ENCODE assay signal across 8 cellular contexts in genomic region chr6:10478187-10479040, GRCh38. TPM values are rescaled to one million over a fixed set of nuclear protein-coding genes. Genes with fewer than 3 reads are reported as not detected.
A peak's percentile ranks its signal among the peaks of the same experiment; 100 is the strongest.
DNase-seq lines count a peak whose midpoint lies in the region; ATAC-seq, FAIRE-seq and TF ChIP-seq lines count a peak whose summit lies in the region.

No MANE protein-coding gene starts in this region.

- no peaks in the 10 kb centered on the region for H3K4me1 Mint-ChIP-seq in activated T-helper 17 cell treated with anti-CD3 and anti-CD28 coated beads, Interleukin-2, amount 50 U/mL, for 72 hours
- H3K4me1 Mint-ChIP-seq in immature natural killer cell: no peaks in the 10 kb centered on the region

- ATAC-seq in GM19455 (IDR thresholded peaks at IDR 0.05; ENCODE audit: unreplicated experiment) (peak; percentile 62), GM21529 (IDR thresholded peaks at IDR 0.05; ENCODE audit: unreplicated experiment) (no peak)
- ATAC-seq in activated T-helper 17 cell treated with anti-CD3 and anti-CD28 coated beads, Interleukin-2, amount 50 U/mL, for 72 hours (replicated peaks): peak; percentile 9

- DNase-seq in D721Med (ENCODE audit: insufficient read length, low spot score): peak; percentile 31
- DNase-seq in NCI-H1105 treated with DMSO at 0.1 percent for 48 hours (lab: John Stamatoyannopoulos, UW): peak; percentile 26
- DNase-seq in immature natural killer cell: peak; percentile 1 to 17 (median 14)
- no peak for DNase-seq in cortex of kidney (lab: John Stamatoyannopoulos, UW)
- DNase-seq in NCI-H187 treated with DMSO at 0.1 percent for 48 hours (lab: John Stamatoyannopoulos, UW): no peak

- no peaks in the 10 kb centered on the region for H3K9me3 Mint-ChIP-seq in activated T-helper 17 cell treated with anti-CD3 and anti-CD28 coated beads, Interleukin-2, amount 50 U/mL, for 72 hours
- H3K9me3 Mint-ChIP-seq in immature natural killer cell: peaks cover 0 to 1% (median 0%) of the 10 kb centered on the region in 6 donors

- no peak overlapping the region for H3K27ac Mint-ChIP-seq in activated T-helper 17 cell treated with anti-CD3 and anti-CD28 coated beads, Interleukin-2, amount 50 U/mL, for 72 hours
- H3K27ac Mint-ChIP-seq in immature natural killer cell: no peak overlapping the region

- no peak overlapping the region for H3K4me3 Mint-ChIP-seq in activated T-helper 17 cell treated with anti-CD3 and anti-CD28 coated beads, Interleukin-2, amount 50 U/mL, for 72 hours
- H3K4me3 Mint-ChIP-seq in immature natural killer cell: no peak overlapping the region

- FAIRE-seq in D721Med (lab: Jason Lieb, UNC): no peak

- H3K36me3 Mint-ChIP-seq in activated T-helper 17 cell treated with anti-CD3 and anti-CD28 coated beads, Interleukin-2, amount 50 U/mL, for 72 hours (ENCODE audit: low read depth): no peaks in the 10 kb centered on the region
- H3K36me3 Mint-ChIP-seq in immature natural killer cell: no peaks in the 10 kb centered on the region

- H3K27me3 Mint-ChIP-seq in activated T-helper 17 cell treated with anti-CD3 and anti-CD28 coated beads, Interleukin-2, amount 50 U/mL, for 72 hours: peaks cover 23% of the 10 kb centered on the region
- H3K27me3 Mint-ChIP-seq in immature natural killer cell (ENCODE audit: low read depth in 3 of 3): peaks cover 4 to 7% (median 7%) of the 10 kb centered on the region in 3 donors

- TF ChIP-seq CTCF in D721Med (IDR thresholded peaks at IDR 0.05; ENCODE audit: insufficient read depth, missing control alignments): peak; percentile 53

RNA-seq across cellular contexts. Expression of gene GCNT2, which starts 42.7 kb away (rescaled TPM):
- total RNA-seq in activated T-helper 17 cell treated with anti-CD3 and anti-CD28 coated beads, Interleukin-2, amount 50 U/mL, for 72 hours: under 1 TPM; 0.64 to 0.73 TPM
- polyA plus RNA-seq in immature natural killer cell: under 1 TPM in 2 of 3 donors, not detected in 1; 0.47 to 0.64 TPM

Comparison
In these comparisons a context has a peak if more than half of its experiments do, and no peak if none do; other contexts are left out.
1. DNase-seq: peak in D721Med (single experiment), NCI-H1105 treated with DMSO at 0.1 percent for 48 hours (single experiment) and immature natural killer cell (3 of 3); none in cortex of kidney (single experiment) and NCI-H187 treated with DMSO at 0.1 percent for 48 hours (single experiment).